In genomic region chr7:143882020-143882610, GRCh38 we compare ENCODE assay signal across 8 cellular contexts. TPM values are rescaled to one million over a fixed set of nuclear protein-coding genes. Genes with fewer than 3 reads are reported as not detected.
DNase-seq lines count a peak whose midpoint lies in the region; ATAC-seq, FAIRE-seq and TF ChIP-seq lines count a peak whose summit lies in the region.

No MANE protein-coding gene starts in this region.

- ATAC-seq in activated naive CD4-positive, alpha-beta T cell treated with anti-CD3 and anti-CD28 coated beads, Interleukin-2, amount 50 U/mL, for 72 hours = peak; percentile 16 to 28
- ATAC-seq in GM18498 (IDR thresholded peaks at IDR 0.05; ENCODE audit: unreplicated experiment) = no peak

- H3K4me2 ChIP-seq in keratinocyte (ENCODE audit: control insufficient read depth, extremely low read depth, insufficient read depth, low read depth, low read length) = peak overlapping the region; percentile 80

- H3K9me3 Mint-ChIP-seq in activated naive CD4-positive, alpha-beta T cell treated with anti-CD3 and anti-CD28 coated beads, Interleukin-2, amount 50 U/mL, for 72 hours = no peaks in the 10 kb centered on the region
- H3K9me3 Mint-ChIP-seq in activated naive CD4-positive, alpha-beta T cell treated with anti-CD3 and anti-CD28 coated beads, Interleukin-2, amount 10 ng/mL, durations not matched to agents 7 days and 5 days = no peaks in the 10 kb centered on the region

- H3K27me3 ChIP-seq in keratinocyte (ENCODE audit: control insufficient read depth, extremely low read depth, insufficient read depth, low read length) (no peaks in the 10 kb centered on the region), skeletal muscle tissue (ENCODE audit: control insufficient read depth in 3 of 3, insufficient read depth in 3 of 3, low read length in 3 of 3) (peaks cover 0 to 2% (median 0%) of the 10 kb centered on the region in 3 donors)

- H3K36me3 ChIP-seq in keratinocyte (ENCODE audit: control insufficient read depth in 2 of 2, extremely low read depth in 1 of 2, insufficient read depth in 2 of 2, low read length in 2 of 2) (no peaks in the 10 kb centered on the region), skeletal muscle tissue (ENCODE audit: control insufficient read depth in 3 of 3, insufficient read depth in 3 of 3, low read length in 3 of 3) (no peaks in the 10 kb centered on the region)

- DNase-seq in activated naive CD4-positive, alpha-beta T cell treated with anti-CD3 and anti-CD28 coated beads, Interleukin-2, amount 50 U/mL, for 72 hours (ENCODE audit: low spot score in 2 of 2) = peak in 1 of 2 donors; percentile 39
- DNase-seq in activated naive CD4-positive, alpha-beta T cell treated with anti-CD3 and anti-CD28 coated beads, Interleukin-2, amount 10 ng/mL, durations not matched to agents 7 days and 5 days = no peak
- DNase-seq in cerebellum (ENCODE audit: low spot score) (peak; percentile 84), keratinocyte (ENCODE audit: low read depth, low spot score) (no peak), NAMALWA (ENCODE audit: low spot score) (no peak), DMS 273 (lab: John Stamatoyannopoulos, UW; ENCODE audit: unreplicated experiment) (no peak)

- no peak for FAIRE-seq in keratinocyte (lab: Jason Lieb, UNC)

- no peak for TF ChIP-seq CTCF in keratinocyte (optimal IDR thresholded peaks at IDR 0.05 in 1 of 3, IDR thresholded peaks at IDR 0.05 in 1 of 3, conservative IDR thresholded peaks at IDR 0.05 in 1 of 3; ENCODE audit: extremely low read depth in 1 of 3, insufficient read depth in 2 of 3, low read length in 3 of 3)

- H3K27ac ChIP-seq in keratinocyte (ENCODE audit: control insufficient read depth, insufficient read depth, low read length) = no peak overlapping the region
- H3K27ac ChIP-seq in skeletal muscle tissue (ENCODE audit: low read depth, low read length) = peak overlapping the region; percentile 21

- no peak overlapping the region for H3K27ac Mint-ChIP-seq in activated naive CD4-positive, alpha-beta T cell treated with anti-CD3 and anti-CD28 coated beads, Interleukin-2, amount 50 U/mL, for 72 hours
- H3K27ac Mint-ChIP-seq in activated naive CD4-positive, alpha-beta T cell treated with anti-CD3 and anti-CD28 coated beads, Interleukin-2, amount 10 ng/mL, durations not matched to agents 7 days and 5 days = no peak overlapping the region

- dilution Hi-C loops in keratinocyte (cut with MboI; ENCODE audit: extremely low pct_ligation_motif_present, low sequenced_read_pairs) = no loop called here

- peaks cover 8% of the 10 kb centered on the region for H3K4me1 Mint-ChIP-seq in activated naive CD4-positive, alpha-beta T cell treated with anti-CD3 and anti-CD28 coated beads, Interleukin-2, amount 10 ng/mL, durations not matched to agents 7 days and 5 days

- H4K20me1 ChIP-seq in keratinocyte (ENCODE audit: control insufficient read depth, extremely low read depth, insufficient read depth, low read length) = no peaks in the 10 kb centered on the region

- H3K9me3 ChIP-seq in keratinocyte (ENCODE audit: control insufficient read depth, low read depth, low read length) (no peaks in the 10 kb centered on the region), skeletal muscle tissue (ENCODE audit: control insufficient read depth in 3 of 3, low read length in 3 of 3) (no peaks in the 10 kb centered on the region)

- H3K4me1 ChIP-seq in keratinocyte (ENCODE audit: control insufficient read depth, extremely low read depth, insufficient read depth, low read length) = peaks cover 9% of the 10 kb centered on the region
- H3K4me1 ChIP-seq in skeletal muscle tissue (ENCODE audit: control insufficient read depth in 3 of 3, insufficient read depth in 3 of 3, low read length in 3 of 3) = peaks cover 2 to 10% (median 7%) of the 10 kb centered on the region in 3 donors

- peaks cover 6 to 14% of the 10 kb centered on the region in 2 donors for H3K36me3 Mint-ChIP-seq in activated naive CD4-positive, alpha-beta T cell treated with anti-CD3 and anti-CD28 coated beads, Interleukin-2, amount 50 U/mL, for 72 hours
- H3K36me3 Mint-ChIP-seq in activated naive CD4-positive, alpha-beta T cell treated with anti-CD3 and anti-CD28 coated beads, Interleukin-2, amount 10 ng/mL, durations not matched to agents 7 days and 5 days = peaks cover 2% of the 10 kb centered on the region

- H3K27me3 Mint-ChIP-seq in activated naive CD4-positive, alpha-beta T cell treated with anti-CD3 and anti-CD28 coated beads, Interleukin-2, amount 10 ng/mL, durations not matched to agents 7 days and 5 days = peaks cover 60% of the 10 kb centered on the region

- H3K79me2 ChIP-seq in keratinocyte (ENCODE audit: control insufficient read depth, insufficient read depth, low read length) = no peaks in the 10 kb centered on the region

- CTCF ChIA-PET in activated naive CD4-positive, alpha-beta T cell treated with anti-CD3 and anti-CD28 coated beads, Interleukin-2, amount 10 ng/mL, durations not matched to agents 7 days and 5 days (lab: Charles Lee) = no interaction called here

- no peak overlapping the region for H3K4me3 Mint-ChIP-seq in activated naive CD4-positive, alpha-beta T cell treated with anti-CD3 and anti-CD28 coated beads, Interleukin-2, amount 10 ng/mL, durations not matched to agents 7 days and 5 days

- H3K9ac ChIP-seq in keratinocyte (ENCODE audit: control insufficient read depth, extremely low read depth, insufficient read depth, low read length) = peak overlapping the region; percentile 20
- H3K9ac ChIP-seq in skeletal muscle tissue (ENCODE audit: low read depth in 1 of 3, low read length in 3 of 3) = peak overlapping the region; percentile 29 to 75 (median 73)

- H2AFZ ChIP-seq in keratinocyte (ENCODE audit: control insufficient read depth, low read length) = peak overlapping the region; percentile 48

- H3K9me1 ChIP-seq in keratinocyte (ENCODE audit: control insufficient read depth, extremely low read depth, insufficient read depth, low read length) = no peaks in the 10 kb centered on the region

- H3K4me3 ChIP-seq in keratinocyte (ENCODE audit: control insufficient read depth in 2 of 3, extremely low read depth in 1 of 3, insufficient read depth in 2 of 3, low read depth in 1 of 3, low read length in 3 of 3) = peak overlapping the region; percentile 11 to 60 (median 40)
- H3K4me3 ChIP-seq in skeletal muscle tissue (ENCODE audit: low read length in 3 of 3) = peak overlapping the region; percentile 54 to 82 (median 80)

RNA-seq across cellular contexts. Expression of gene TCAF1, which starts 19.9 kb away (rescaled TPM):
- total RNA-seq in activated naive CD4-positive, alpha-beta T cell treated with anti-CD3 and anti-CD28 coated beads, Interleukin-2, amount 50 U/mL, for 72 hours = 10 to 100 TPM; 19.9 to 23.0 TPM
- 100 TPM for total RNA-seq in cerebellum
- 11.0 to 21.3 TPM (median 13.3 TPM) in 3 replicates for polyA plus RNA-seq in keratinocyte
- polyA plus RNA-seq in keratinocyte (2011; ENCODE audit: low read depth) = 8.2 TPM
- polyA plus RNA-seq in keratinocyte (2011; cell fraction: cytosol; rRNA removed) = 11.2 and 11.6 TPM in 2 replicates
- polyA plus RNA-seq in keratinocyte (2011; cell fraction: nucleus; rRNA removed) = 23.9 and 32.0 TPM in 2 replicates
- 7.8 and 21.4 TPM in 2 replicates for polyA plus RNA-seq in keratinocyte (2012; ENCODE audit: low replicate concordance)
- 36.0 to 51.2 TPM (median 45.0 TPM) in 3 replicates for polyA minus RNA-seq in keratinocyte
- 15.5 TPM for polyA minus RNA-seq in keratinocyte (2011; cell fraction: cytosol; rRNA and poly(A)+ RNA removed)
- 17.3 and 30.2 TPM in 2 replicates for polyA minus RNA-seq in keratinocyte (2011; cell fraction: nucleus; rRNA and poly(A)+ RNA removed)
- total RNA-seq in skeletal muscle tissue = 90.3 TPM

RNA-seq across cellular contexts. Expression of gene OR2F2, which starts 52.9 kb away (rescaled TPM):
- total RNA-seq in activated naive CD4-positive, alpha-beta T cell treated with anti-CD3 and anti-CD28 coated beads, Interleukin-2, amount 50 U/mL, for 72 hours = not detected
- total RNA-seq in cerebellum (not detected), skeletal muscle tissue (not detected)
- polyA plus RNA-seq in keratinocyte = not detected in 3 replicates
- not detected for polyA plus RNA-seq in keratinocyte (2011; ENCODE audit: low read depth)
- polyA plus RNA-seq in keratinocyte (2011; cell fraction: cytosol; rRNA removed) = not detected in 2 replicates
- polyA plus RNA-seq in keratinocyte (2011; cell fraction: nucleus; rRNA removed) = not detected in 2 replicates
- polyA plus RNA-seq in keratinocyte (2012; ENCODE audit: low replicate concordance) = not detected in 2 replicates
- not detected in 3 replicates for polyA minus RNA-seq in keratinocyte
- not detected for polyA minus RNA-seq in keratinocyte (2011; cell fraction: cytosol; rRNA and poly(A)+ RNA removed)
- not detected in 2 replicates for polyA minus RNA-seq in keratinocyte (2011; cell fraction: nucleus; rRNA and poly(A)+ RNA removed)
